Comparison of ENCODE assay signal across 11 cellular contexts in the genomic region with DNA sequence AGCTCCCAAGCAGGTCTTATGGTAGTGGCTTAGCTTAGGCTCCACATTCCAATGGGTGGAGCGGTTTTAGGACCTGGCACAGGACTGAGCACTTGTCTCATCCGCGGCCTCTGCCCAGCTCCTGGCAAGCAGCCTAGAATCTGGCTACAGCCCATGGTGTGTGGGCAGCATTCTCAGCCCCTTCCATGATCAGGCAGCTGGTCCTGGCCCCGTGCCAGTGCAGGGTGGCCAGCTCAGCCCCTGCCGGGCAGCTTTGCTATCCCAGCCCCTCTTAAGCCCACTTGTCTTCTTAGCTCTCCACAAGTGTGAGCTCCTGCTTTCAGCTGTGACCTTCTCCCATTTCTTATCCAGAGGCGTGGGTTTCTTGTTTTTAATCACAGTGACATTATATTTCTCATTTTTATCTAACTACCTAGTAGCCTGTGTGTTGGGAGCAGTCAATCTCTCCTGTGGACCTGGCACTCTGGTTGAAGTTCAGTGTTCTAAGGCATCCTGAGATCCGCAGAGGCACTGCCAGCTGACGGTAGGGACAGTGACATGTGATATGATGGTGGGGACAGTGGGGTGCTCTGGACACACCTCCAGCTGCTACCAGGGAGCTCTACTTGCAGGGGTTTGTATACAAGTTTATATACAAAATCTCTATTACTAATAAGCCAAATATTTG.
DNase-seq lines count a peak whose midpoint lies in the region; ATAC-seq, FAIRE-seq and TF ChIP-seq lines count a peak whose summit lies in the region.
"Had no signal": no experiment of that assay in that cellular context is flagged by ENCODE, and none has a peak within 500 bp of the region (broad histone marks: within the 10 kb centered on the region; RNA-seq: fewer than 3 reads in every experiment).

No MANE protein-coding gene starts in this region.

- H3K9me3 ChIP-seq in MG63 (no peaks in the 10 kb centered on the region), K562 (replicated peaks; ENCODE audit: control insufficient read depth, insufficient read depth, low read depth, low read length) (no peaks in the 10 kb centered on the region), MM.1S (replicated peaks; ENCODE audit: insufficient read depth, low read length) (no peaks in the 10 kb centered on the region)

- H3K4me2 ChIP-seq in K562 (ENCODE audit: insufficient read depth, low read length): no peak overlapping the region
- no peak overlapping the region for H3K4me2 ChIP-seq in MM.1S (ENCODE audit: low read depth, low read length)

- H4K20me1 ChIP-seq in K562 (replicated peaks; ENCODE audit: control insufficient read depth, insufficient read depth, low read length): no peaks in the 10 kb centered on the region
- H4K20me1 ChIP-seq in MM.1S (ENCODE audit: insufficient read depth, low read length): no peaks in the 10 kb centered on the region

- H3K27me3 Mint-ChIP-seq in activated T-cell treated with anti-CD3 and anti-CD28 coated beads, Interleukin-2, amount 50 U/mL, for 72 hours (ENCODE audit: low read depth): peaks cover 26% of the 10 kb centered on the region

- POLR2A ChIA-PET in K562 (lab: Yijun Ruan, JAX): interaction anchor here (0.5 to 2.1 kb wide), 4 partner anchors 122 to 885 kb away, joined by 3 to 5 read pairs (median 4); no protein-coding TSS in a partner anchor

- H3K27me3 ChIP-seq in MG63 (no peaks in the 10 kb centered on the region), K562 (ENCODE audit: control insufficient read depth in 2 of 2, insufficient read depth in 2 of 2, low read length in 2 of 2) (peaks cover 4 to 24% of the 10 kb centered on the region in 2 experiments; a peak in 3 of 5 replicates), MM.1S (replicated peaks; ENCODE audit: insufficient read depth, low read length) (peaks cover 4% of the 10 kb centered on the region; the same call in 1 of the 2 replicates)

- TF ChIP-seq RAD21 in K562 (CRISPR knock-in tag; conservative IDR thresholded peaks at IDR 0.05 in 1 of 2, IDR thresholded peaks at IDR 0.05 in 1 of 2): no peak

- no peak for FAIRE-seq in K562 (lab: Jason Lieb, UNC)

- no peaks in the 10 kb centered on the region for H3K4me1 ChIP-seq in K562 (replicated peaks in 1 of 2; ENCODE audit: control insufficient read depth in 2 of 2, insufficient read depth in 2 of 2, low read length in 2 of 2)
- H3K4me1 ChIP-seq in MM.1S (ENCODE audit: low read length): no peaks in the 10 kb centered on the region

- 3% methylated on average over 8 of the region's 8 CpGs for WGBS in K562 (ENCODE audit: insufficient coverage, low coverage, missing lambda C conversion rate)

- in situ Hi-C loops in ACHN (cut with HindIII; ENCODE audit: low pct_ligation_motif_present, low pct_unique_long_range_greater_than_20kb, low sequenced_read_pairs) (no loop called here), K562 (cut with MboI) (loop anchor here (10.0 kb wide), 1 partner anchor 343 kb away; no protein-coding TSS in a partner anchor)

- H3K9me1 ChIP-seq in K562 (ENCODE audit: control insufficient read depth, insufficient read depth, low read length): no peaks in the 10 kb centered on the region

- H3K36me3 Mint-ChIP-seq in activated T-cell treated with anti-CD3 and anti-CD28 coated beads, Interleukin-2, amount 50 U/mL, for 72 hours (ENCODE audit: insufficient read depth in 2 of 2): peaks cover 0 to 2% of the 10 kb centered on the region in 2 donors

- H2AFZ ChIP-seq in K562 (ENCODE audit: low read depth, low read length) (no peak overlapping the region), MM.1S (ENCODE audit: low read length) (no peak overlapping the region)

- H3K4me1 Mint-ChIP-seq in activated T-cell treated with anti-CD3 and anti-CD28 coated beads, Interleukin-2, amount 50 U/mL, for 72 hours (ENCODE audit: low read depth): no peaks in the 10 kb centered on the region

- TF ChIP-seq EP300 in K562 (IDR thresholded peaks at IDR 0.05; ENCODE audit: low read length): no peak

- no TSS peak for BruUV-seq in K562 (replicated peaks; lab: Mats Ljungman, UMichigan)

- ATAC-seq in K562 (no peak), left lobe of liver (peak; percentile 37), HG02623 (IDR thresholded peaks at IDR 0.05; ENCODE audit: unreplicated experiment) (no peak), HG02759 (IDR thresholded peaks at IDR 0.05; ENCODE audit: unreplicated experiment) (no peak)
- ATAC-seq in activated T-cell treated with anti-CD3 and anti-CD28 coated beads, Interleukin-2, amount 50 U/mL, for 72 hours (replicated peaks in 1 of 2): no peak

- no peaks in the 10 kb centered on the region for H3F3A ChIP-seq in MM.1S (ENCODE audit: insufficient read depth, low read length)

- no peaks in the 10 kb centered on the region for H3K9me2 ChIP-seq in MM.1S (replicated peaks; ENCODE audit: insufficient read depth, low read length)

- intact Hi-C loops in K562 (cut with micrococcal nuclease): loop anchor here (10.0 kb wide), 2 partner anchors 353 to 593 kb away; no protein-coding TSS in a partner anchor

- H3K9ac ChIP-seq in K562 (ENCODE audit: insufficient read depth in 1 of 2, low read depth in 2 of 2, low read length in 2 of 2) (no peak overlapping the region), MM.1S (ENCODE audit: low read length) (no peak overlapping the region)

- H3K27ac Mint-ChIP-seq in activated T-cell treated with anti-CD3 and anti-CD28 coated beads, Interleukin-2, amount 50 U/mL, for 72 hours: no peak overlapping the region

- H3K4me3 ChIP-seq in MG63 (no peak overlapping the region), K562 (no peak overlapping the region), MM.1S (ENCODE audit: low read length) (no peak overlapping the region)
- H3K4me3 ChIP-seq: lung had no signal

- CTCF ChIA-PET in K562 (lab: Yijun Ruan, JAX; ENCODE audit: low intra/inter-chr PET ratio): no interaction called here

- H3K9me3 Mint-ChIP-seq in activated T-cell treated with anti-CD3 and anti-CD28 coated beads, Interleukin-2, amount 50 U/mL, for 72 hours: no peaks in the 10 kb centered on the region

- H3K36me3 ChIP-seq in MG63 (no peaks in the 10 kb centered on the region), K562 (ENCODE audit: control insufficient read depth, insufficient read depth, low read length) (no peaks in the 10 kb centered on the region), MM.1S (replicated peaks; ENCODE audit: insufficient read depth, low read length) (no peaks in the 10 kb centered on the region)

- peak; percentile 83 for DNase-seq in ACHN
- peak; percentile 95 for DNase-seq in MG63
- DNase-seq in K562 (ENCODE audit: extremely low read depth in 1 of 4, low spot score in 3 of 4): no peak
- DNase-seq in left lobe of liver (ENCODE audit: low spot score): no peak
- no peak for DNase-seq in activated T-cell treated with anti-CD3 and anti-CD28 coated beads, Interleukin-2, amount 50 U/mL, for 72 hours
- DNase-seq in MM.1S: no peak
- DNase-seq: NCI-H510A; stimulated activated CD4-positive, alpha-beta T cell treated with anti-CD3 and anti-CD28 coated beads, Interleukin-4, amount 100 ng/mL, for 24 hours had no signal

- no peak overlapping the region for H3K4me3 Mint-ChIP-seq in activated T-cell treated with anti-CD3 and anti-CD28 coated beads, Interleukin-2, amount 50 U/mL, for 72 hours

- TF ChIP-seq CTCF in K562 (IDR thresholded peaks at IDR 0.05 in 2 of 3, conservative IDR thresholded peaks at IDR 0.05 in 1 of 3; ENCODE audit: insufficient read depth in 2 of 3, low read depth in 1 of 3, low read length in 3 of 3) (no peak), MM.1S (IDR thresholded peaks at IDR 0.05; ENCODE audit: low read length) (no peak)

- H3K79me2 ChIP-seq in K562 (ENCODE audit: control insufficient read depth, insufficient read depth, low read length) (no peaks in the 10 kb centered on the region), MM.1S (ENCODE audit: low read length) (no peaks in the 10 kb centered on the region)

- no peak overlapping the region for H3K27ac ChIP-seq in K562 (ENCODE audit: extremely low read depth, low read depth, low read length)
- no peak overlapping the region for H3K27ac ChIP-seq in MM.1S (ENCODE audit: low read length)

- TF ChIP-seq POLR2A in K562 (conservative IDR thresholded peaks at IDR 0.05): no peak

TF ChIP-seq in K562, 482 proteins besides CTCF, POLR2A, EP300 and RAD21:
- TF ChIP-seq MTA3 (IDR thresholded peaks at IDR 0.05; ENCODE audit: borderline replicate concordance) (no peak), CCAR2 (IDR thresholded peaks at IDR 0.05; ENCODE audit: low read depth, low read length) (no peak), NFIC (IDR thresholded peaks at IDR 0.05) (peak; percentile 47), HNRNPK (IDR thresholded peaks at IDR 0.05; ENCODE audit: low read depth, low read length, poor library complexity, severe bottlenecking) (no peak), ZNF282 (CRISPR knock-in tag; IDR thresholded peaks at IDR 0.05) (no peak), SP2 (IDR thresholded peaks at IDR 0.05; ENCODE audit: extremely low read depth, low read depth, low read length, poor library complexity, severe bottlenecking) (no peak), TEAD1 (CRISPR knock-in tag; IDR thresholded peaks at IDR 0.05) (no peak)
- TF ChIP-seq, protein P1, sequence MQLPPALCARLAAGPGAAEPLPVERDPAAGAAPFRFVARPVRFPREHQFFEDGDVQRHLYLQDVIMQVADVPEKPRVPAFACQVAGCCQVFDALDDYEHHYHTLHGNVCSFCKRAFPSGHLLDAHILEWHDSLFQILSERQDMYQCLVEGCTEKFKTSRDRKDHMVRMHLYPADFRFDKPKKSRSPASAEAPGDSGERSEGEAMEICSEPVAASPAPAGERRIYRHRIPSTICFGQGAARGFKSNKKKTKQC (CRISPR knock-in tag; IDR thresholded peaks at IDR 0.05): no peak

Comparison
In these comparisons a context has a peak if more than half of its experiments do, and no peak if none do; other contexts are left out.
1. DNase-seq: peak in ACHN (single experiment) and MG63 (single experiment); none in K562 (0 of 4), left lobe of liver (single experiment), activated T-cell treated with anti-CD3 and anti-CD28 coated beads, Interleukin-2, amount 50 U/mL, for 72 hours (0 of 2) and MM.1S (single experiment).